ENCODE assay signal across 1 cellular context in genomic region chr4:148397006-148397673, GRCh38.
TF ChIP-seq lines count a peak whose summit lies in the region.

No MANE protein-coding gene starts in this region.

TF ChIP-seq in SK-N-SH treated with all-trans-retinoic acid at 6 μM for 48 hours, 23 proteins besides CTCF, POLR2A, EP300 and RAD21 (continued from another document):
- TF ChIP-seq PATZ1 (CRISPR knock-in tag; IDR thresholded peaks at IDR 0.05; ENCODE audit: borderline replicate concordance) (no peak), TOX (CRISPR knock-in tag; IDR thresholded peaks at IDR 0.05; ENCODE audit: borderline replicate concordance) (no peak), ZNF565 (CRISPR knock-in tag; conservative IDR thresholded peaks at IDR 0.05; ENCODE audit: low read depth) (no peak)
